In genomic region chr5:98771389-98772109, GRCh38 we compare ENCODE assay signal across 1 cellular context.
A peak's percentile ranks its signal among the peaks of the same experiment; 100 is the strongest.
TF ChIP-seq lines count a peak whose summit lies in the region.

No MANE protein-coding gene starts in this region.

TF ChIP-seq in HepG2, 621 proteins besides CTCF, POLR2A, EP300 and RAD21 (continues in another document):
- no peak for TF ChIP-seq THRA (CRISPR knock-in tag; IDR thresholded peaks at IDR 0.05; ENCODE audit: borderline replicate concordance)
- no peak for TF ChIP-seq ETV6 (CRISPR knock-in tag; conservative IDR thresholded peaks at IDR 0.05)
- TF ChIP-seq, protein P1, sequence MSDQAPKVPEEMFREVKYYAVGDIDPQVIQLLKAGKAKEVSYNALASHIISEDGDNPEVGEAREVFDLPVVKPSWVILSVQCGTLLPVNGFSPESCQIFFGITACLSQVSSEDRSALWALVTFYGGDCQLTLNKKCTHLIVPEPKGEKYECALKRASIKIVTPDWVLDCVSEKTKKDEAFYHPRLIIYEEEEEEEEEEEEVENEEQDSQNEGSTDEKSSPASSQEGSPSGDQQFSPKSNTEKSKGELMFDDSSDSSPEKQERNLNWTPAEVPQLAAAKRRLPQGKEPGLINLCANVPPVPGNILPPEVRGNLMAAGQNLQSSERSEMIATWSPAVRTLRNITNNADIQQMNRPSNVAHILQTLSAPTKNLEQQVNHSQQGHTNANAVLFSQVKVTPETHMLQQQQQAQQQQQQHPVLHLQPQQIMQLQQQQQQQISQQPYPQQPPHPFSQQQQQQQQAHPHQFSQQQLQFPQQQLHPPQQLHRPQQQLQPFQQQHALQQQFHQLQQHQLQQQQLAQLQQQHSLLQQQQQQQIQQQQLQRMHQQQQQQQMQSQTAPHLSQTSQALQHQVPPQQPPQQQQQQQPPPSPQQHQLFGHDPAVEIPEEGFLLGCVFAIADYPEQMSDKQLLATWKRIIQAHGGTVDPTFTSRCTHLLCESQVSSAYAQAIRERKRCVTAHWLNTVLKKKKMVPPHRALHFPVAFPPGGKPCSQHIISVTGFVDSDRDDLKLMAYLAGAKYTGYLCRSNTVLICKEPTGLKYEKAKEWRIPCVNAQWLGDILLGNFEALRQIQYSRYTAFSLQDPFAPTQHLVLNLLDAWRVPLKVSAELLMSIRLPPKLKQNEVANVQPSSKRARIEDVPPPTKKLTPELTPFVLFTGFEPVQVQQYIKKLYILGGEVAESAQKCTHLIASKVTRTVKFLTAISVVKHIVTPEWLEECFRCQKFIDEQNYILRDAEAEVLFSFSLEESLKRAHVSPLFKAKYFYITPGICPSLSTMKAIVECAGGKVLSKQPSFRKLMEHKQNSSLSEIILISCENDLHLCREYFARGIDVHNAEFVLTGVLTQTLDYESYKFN (CRISPR knock-in tag; conservative IDR thresholded peaks at IDR 0.05) = no peak
- no peak for TF ChIP-seq ZNF570 (CRISPR knock-in tag; IDR thresholded peaks at IDR 0.05; ENCODE audit: borderline replicate concordance)
- TF ChIP-seq CHCHD3 (CRISPR knock-in tag; IDR thresholded peaks at IDR 0.05) = no peak
- TF ChIP-seq STAG1 (CRISPR knock-in tag; IDR thresholded peaks at IDR 0.05) = peak; percentile 39
- no peak for TF ChIP-seq ZNF350 (CRISPR knock-in tag; IDR thresholded peaks at IDR 0.05; ENCODE audit: borderline replicate concordance, low read depth)
- no peak for TF ChIP-seq SPEN (CRISPR knock-in tag; IDR thresholded peaks at IDR 0.05; ENCODE audit: low read depth)
- TF ChIP-seq ZKSCAN5 (CRISPR knock-in tag; IDR thresholded peaks at IDR 0.05) = no peak
- TF ChIP-seq, protein P2, sequence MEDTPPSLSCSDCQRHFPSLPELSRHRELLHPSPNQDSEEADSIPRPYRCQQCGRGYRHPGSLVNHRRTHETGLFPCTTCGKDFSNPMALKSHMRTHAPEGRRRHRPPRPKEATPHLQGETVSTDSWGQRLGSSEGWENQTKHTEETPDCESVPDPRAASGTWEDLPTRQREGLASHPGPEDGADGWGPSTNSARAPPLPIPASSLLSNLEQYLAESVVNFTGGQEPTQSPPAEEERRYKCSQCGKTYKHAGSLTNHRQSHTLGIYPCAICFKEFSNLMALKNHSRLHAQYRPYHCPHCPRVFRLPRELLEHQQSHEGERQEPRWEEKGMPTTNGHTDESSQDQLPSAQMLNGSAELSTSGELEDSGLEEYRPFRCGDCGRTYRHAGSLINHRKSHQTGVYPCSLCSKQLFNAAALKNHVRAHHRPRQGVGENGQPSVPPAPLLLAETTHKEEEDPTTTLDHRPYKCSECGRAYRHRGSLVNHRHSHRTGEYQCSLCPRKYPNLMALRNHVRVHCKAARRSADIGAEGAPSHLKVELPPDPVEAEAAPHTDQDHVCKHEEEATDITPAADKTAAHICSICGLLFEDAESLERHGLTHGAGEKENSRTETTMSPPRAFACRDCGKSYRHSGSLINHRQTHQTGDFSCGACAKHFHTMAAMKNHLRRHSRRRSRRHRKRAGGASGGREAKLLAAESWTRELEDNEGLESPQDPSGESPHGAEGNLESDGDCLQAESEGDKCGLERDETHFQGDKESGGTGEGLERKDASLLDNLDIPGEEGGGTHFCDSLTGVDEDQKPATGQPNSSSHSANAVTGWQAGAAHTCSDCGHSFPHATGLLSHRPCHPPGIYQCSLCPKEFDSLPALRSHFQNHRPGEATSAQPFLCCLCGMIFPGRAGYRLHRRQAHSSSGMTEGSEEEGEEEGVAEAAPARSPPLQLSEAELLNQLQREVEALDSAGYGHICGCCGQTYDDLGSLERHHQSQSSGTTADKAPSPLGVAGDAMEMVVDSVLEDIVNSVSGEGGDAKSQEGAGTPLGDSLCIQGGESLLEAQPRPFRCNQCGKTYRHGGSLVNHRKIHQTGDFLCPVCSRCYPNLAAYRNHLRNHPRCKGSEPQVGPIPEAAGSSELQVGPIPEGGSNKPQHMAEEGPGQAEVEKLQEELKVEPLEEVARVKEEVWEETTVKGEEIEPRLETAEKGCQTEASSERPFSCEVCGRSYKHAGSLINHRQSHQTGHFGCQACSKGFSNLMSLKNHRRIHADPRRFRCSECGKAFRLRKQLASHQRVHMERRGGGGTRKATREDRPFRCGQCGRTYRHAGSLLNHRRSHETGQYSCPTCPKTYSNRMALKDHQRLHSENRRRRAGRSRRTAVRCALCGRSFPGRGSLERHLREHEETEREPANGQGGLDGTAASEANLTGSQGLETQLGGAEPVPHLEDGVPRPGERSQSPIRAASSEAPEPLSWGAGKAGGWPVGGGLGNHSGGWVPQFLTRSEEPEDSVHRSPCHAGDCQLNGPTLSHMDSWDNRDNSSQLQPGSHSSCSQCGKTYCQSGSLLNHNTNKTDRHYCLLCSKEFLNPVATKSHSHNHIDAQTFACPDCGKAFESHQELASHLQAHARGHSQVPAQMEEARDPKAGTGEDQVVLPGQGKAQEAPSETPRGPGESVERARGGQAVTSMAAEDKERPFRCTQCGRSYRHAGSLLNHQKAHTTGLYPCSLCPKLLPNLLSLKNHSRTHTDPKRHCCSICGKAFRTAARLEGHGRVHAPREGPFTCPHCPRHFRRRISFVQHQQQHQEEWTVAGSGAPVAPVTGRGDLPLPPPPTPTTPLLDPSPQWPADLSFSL (CRISPR knock-in tag; IDR thresholded peaks at IDR 0.05) = no peak
- TF ChIP-seq ZNF260 (CRISPR knock-in tag; IDR thresholded peaks at IDR 0.05; ENCODE audit: borderline replicate concordance, low read depth) = no peak
- peak; percentile 29; the same call in 1 of the 2 replicates for TF ChIP-seq SAP130 (CRISPR knock-in tag; IDR thresholded peaks at IDR 0.05; ENCODE audit: low read depth)
- no peak for TF ChIP-seq ZNF556 (CRISPR knock-in tag; IDR thresholded peaks at IDR 0.05; ENCODE audit: borderline replicate concordance)
- TF ChIP-seq, protein P3, sequence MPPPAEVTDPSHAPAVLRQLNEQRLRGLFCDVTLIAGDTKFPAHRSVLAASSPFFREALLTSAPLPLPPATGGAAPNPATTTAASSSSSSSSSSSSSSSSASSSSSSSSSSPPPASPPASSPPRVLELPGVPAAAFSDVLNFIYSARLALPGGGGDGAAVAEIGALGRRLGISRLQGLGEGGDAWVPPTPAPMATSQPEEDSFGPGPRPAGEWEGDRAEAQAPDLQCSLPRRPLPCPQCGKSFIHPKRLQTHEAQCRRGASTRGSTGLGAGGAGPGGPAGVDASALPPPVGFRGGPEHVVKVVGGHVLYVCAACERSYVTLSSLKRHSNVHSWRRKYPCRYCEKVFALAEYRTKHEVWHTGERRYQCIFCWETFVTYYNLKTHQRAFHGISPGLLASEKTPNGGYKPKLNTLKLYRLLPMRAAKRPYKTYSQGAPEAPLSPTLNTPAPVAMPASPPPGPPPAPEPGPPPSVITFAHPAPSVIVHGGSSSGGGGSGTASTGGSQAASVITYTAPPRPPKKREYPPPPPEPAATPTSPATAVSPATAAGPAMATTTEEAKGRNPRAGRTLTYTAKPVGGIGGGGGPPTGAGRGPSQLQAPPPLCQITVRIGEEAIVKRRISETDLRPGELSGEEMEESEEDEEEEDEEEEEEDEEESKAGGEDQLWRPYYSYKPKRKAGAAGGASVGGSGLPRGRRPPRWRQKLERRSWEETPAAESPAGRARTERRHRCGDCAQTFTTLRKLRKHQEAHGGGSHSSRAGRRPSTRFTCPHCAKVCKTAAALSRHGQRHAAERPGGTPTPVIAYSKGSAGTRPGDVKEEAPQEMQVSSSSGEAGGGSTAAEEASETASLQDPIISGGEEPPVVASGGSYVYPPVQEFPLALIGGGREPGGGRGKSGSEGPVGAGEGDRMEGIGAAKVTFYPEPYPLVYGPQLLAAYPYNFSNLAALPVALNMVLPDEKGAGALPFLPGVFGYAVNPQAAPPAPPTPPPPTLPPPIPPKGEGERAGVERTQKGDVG (CRISPR knock-in tag; IDR thresholded peaks at IDR 0.05; ENCODE audit: borderline replicate concordance) = no peak
- peak; percentile 50; the same call in 1 of the 2 replicates for TF ChIP-seq ZNF652 (CRISPR knock-in tag; IDR thresholded peaks at IDR 0.05; ENCODE audit: borderline replicate concordance, low read depth)
- TF ChIP-seq ZNF770 (CRISPR knock-in tag; IDR thresholded peaks at IDR 0.05) = no peak
- TF ChIP-seq, protein P4, sequence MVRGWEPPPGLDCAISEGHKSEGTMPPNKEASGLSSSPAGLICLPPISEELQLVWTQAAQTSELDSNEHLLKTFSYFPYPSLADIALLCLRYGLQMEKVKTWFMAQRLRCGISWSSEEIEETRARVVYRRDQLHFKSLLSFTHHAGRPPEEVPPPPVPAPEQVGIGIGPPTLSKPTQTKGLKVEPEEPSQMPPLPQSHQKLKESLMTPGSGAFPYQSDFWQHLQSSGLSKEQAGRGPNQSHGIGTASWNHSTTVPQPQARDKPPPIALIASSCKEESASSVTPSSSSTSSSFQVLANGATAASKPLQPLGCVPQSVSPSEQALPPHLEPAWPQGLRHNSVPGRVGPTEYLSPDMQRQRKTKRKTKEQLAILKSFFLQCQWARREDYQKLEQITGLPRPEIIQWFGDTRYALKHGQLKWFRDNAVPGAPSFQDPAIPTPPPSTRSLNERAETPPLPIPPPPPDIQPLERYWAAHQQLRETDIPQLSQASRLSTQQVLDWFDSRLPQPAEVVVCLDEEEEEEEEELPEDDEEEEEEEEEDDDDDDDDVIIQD (CRISPR knock-in tag; IDR thresholded peaks at IDR 0.05; ENCODE audit: low read depth) = no peak
- no peak for TF ChIP-seq HOXA9 (CRISPR knock-in tag; IDR thresholded peaks at IDR 0.05; ENCODE audit: borderline replicate concordance)
- 0 out of 2 replicates have a peak, but pooled peaks have one; percentile 22 for TF ChIP-seq RXRB (CRISPR knock-in tag; IDR thresholded peaks at IDR 0.05; ENCODE audit: borderline replicate concordance)
- TF ChIP-seq DNMT1 (CRISPR knock-in tag; IDR thresholded peaks at IDR 0.05) = no peak
- TF ChIP-seq PATZ1 (CRISPR knock-in tag; IDR thresholded peaks at IDR 0.05) = no peak
- TF ChIP-seq, protein P5, sequence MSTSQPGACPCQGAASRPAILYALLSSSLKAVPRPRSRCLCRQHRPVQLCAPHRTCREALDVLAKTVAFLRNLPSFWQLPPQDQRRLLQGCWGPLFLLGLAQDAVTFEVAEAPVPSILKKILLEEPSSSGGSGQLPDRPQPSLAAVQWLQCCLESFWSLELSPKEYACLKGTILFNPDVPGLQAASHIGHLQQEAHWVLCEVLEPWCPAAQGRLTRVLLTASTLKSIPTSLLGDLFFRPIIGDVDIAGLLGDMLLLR (CRISPR knock-in tag; IDR thresholded peaks at IDR 0.05) = no peak
- TF ChIP-seq, protein P6, sequence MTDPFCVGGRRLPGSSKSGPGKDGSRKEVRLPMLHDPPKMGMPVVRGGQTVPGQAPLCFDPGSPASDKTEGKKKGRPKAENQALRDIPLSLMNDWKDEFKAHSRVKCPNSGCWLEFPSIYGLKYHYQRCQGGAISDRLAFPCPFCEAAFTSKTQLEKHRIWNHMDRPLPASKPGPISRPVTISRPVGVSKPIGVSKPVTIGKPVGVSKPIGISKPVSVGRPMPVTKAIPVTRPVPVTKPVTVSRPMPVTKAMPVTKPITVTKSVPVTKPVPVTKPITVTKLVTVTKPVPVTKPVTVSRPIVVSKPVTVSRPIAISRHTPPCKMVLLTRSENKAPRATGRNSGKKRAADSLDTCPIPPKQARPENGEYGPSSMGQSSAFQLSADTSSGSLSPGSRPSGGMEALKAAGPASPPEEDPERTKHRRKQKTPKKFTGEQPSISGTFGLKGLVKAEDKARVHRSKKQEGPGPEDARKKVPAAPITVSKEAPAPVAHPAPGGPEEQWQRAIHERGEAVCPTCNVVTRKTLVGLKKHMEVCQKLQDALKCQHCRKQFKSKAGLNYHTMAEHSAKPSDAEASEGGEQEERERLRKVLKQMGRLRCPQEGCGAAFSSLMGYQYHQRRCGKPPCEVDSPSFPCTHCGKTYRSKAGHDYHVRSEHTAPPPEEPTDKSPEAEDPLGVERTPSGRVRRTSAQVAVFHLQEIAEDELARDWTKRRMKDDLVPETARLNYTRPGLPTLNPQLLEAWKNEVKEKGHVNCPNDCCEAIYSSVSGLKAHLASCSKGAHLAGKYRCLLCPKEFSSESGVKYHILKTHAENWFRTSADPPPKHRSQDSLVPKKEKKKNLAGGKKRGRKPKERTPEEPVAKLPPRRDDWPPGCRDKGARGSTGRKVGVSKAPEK (CRISPR knock-in tag; IDR thresholded peaks at IDR 0.05; ENCODE audit: borderline replicate concordance) = 0 out of 2 replicates have a peak, but pooled peaks have one; percentile 54
- no peak for TF ChIP-seq ZBTB7B (CRISPR knock-in tag; IDR thresholded peaks at IDR 0.05)
- peak; percentile 31; the same call in 1 of the 2 replicates for TF ChIP-seq SMC3 (IDR thresholded peaks at IDR 0.05; ENCODE audit: low read length)
